Comparison of ENCODE assay signal across 27 cellular contexts in the genomic region with DNA sequence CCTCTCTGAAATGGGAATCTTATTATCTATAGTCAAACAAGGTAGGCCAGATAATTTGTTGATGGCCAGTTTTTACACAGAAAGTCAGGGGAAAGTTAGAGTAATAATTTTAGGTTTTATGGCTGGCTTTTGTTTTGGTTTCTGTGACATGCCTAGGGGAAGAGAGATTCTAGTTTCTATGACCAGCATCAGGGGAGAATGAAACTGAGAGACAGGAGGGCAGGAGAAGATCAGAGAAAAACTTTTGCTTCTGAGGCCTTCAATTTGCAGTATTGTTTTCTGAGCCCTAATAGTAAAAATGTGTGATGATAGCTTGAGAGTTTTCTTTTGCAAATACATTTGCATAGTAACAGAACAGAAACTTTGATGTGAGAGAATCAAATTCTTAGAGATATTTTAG.
A peak's percentile ranks its signal among the peaks of the same experiment; 100 is the strongest.
DNase-seq lines count a peak whose midpoint lies in the region; ATAC-seq lines count a peak whose summit lies in the region.
"Had no signal": no experiment of that assay in that cellular context is flagged by ENCODE, and none has a peak within 500 bp of the region (broad histone marks: within the 10 kb centered on the region; RNA-seq: fewer than 3 reads in every experiment).

No MANE protein-coding gene starts in this region.

- intact Hi-C loops in head of caudate nucleus (cut with DNase I), result no loop called here

- peaks cover 4 to 7% of the 10 kb centered on the region in 2 donors for H3K4me1 Mint-ChIP-seq in stimulated activated naive B cell treated with anti-CD40 and anti-IgM and Interleukin-4, amounts not matched to agents 10 μg/mL and 1 μg/mL and 100 μg/mL, for 72 hours
- H3K4me1 Mint-ChIP-seq: activated CD4-positive, alpha-beta T cell treated with anti-CD3 and anti-CD28 coated beads, Interleukin-2, amount 10 ng/mL, durations not matched to agents 24 days and 14 days; activated naive CD8-positive, alpha-beta T cell treated with anti-CD3 and anti-CD28 coated beads, Interleukin-2, amount 50 U/mL, for 24 hours; stimulated activated memory B cell treated with anti-CD40 and anti-IgM and Interleukin-4, amounts not matched to agents 10 μg/mL and 1 μg/mL and 100 μg/mL, for 72 hours had no signal

- H3K9me3 Mint-ChIP-seq in stimulated activated naive B cell treated with anti-CD40 and anti-IgM and Interleukin-4, amounts not matched to agents 10 μg/mL and 1 μg/mL and 100 μg/mL, for 72 hours, result peaks cover 2 to 3% of the 10 kb centered on the region in 2 donors
- H3K9me3 Mint-ChIP-seq: activated CD4-positive, alpha-beta T cell treated with anti-CD3 and anti-CD28 coated beads, Interleukin-2, amount 10 ng/mL, durations not matched to agents 24 days and 14 days had no signal

- DNase-seq in stimulated activated naive B cell treated with anti-CD40 and anti-IgM and Interleukin-4, amounts not matched to agents 10 μg/mL and 1 μg/mL and 100 μg/mL, for 72 hours, result no peak
- no peak for DNase-seq in activated CD8-positive, alpha-beta memory T cell treated with anti-CD3 and anti-CD28 coated beads, Interleukin-2, amount 50 U/mL, for 48 hours
- DNase-seq in head of caudate nucleus (no peak), amniotic stem cell (lab: John Stamatoyannopoulos, UW) (no peak)
- DNase-seq: activated CD4-positive, alpha-beta T cell treated with anti-CD3 and anti-CD28 coated beads, Interleukin-2, amount 10 ng/mL, durations not matched to agents 24 days and 14 days; activated naive CD8-positive, alpha-beta T cell treated with anti-CD3 and anti-CD28 coated beads, Interleukin-2, amount 50 U/mL, for 24 hours; activated T-cell treated with anti-CD3 and anti-CD28 coated beads, Interleukin-2, amount 50 U/mL, for 4 hours; body of pancreas; C1 segment of cervical spinal cord; COR-L47; GM23248; Kasumi-1; mesenchymal stem cell; NCI-H1694 treated with DMSO at 0.1 percent for 48 hours; NCI-H2171; NCI-H510A; SHP77; sigmoid colon; stimulated activated CD4-positive, alpha-beta T cell treated with anti-CD3 and anti-CD28 coated beads, Interleukin-4, amount 100 ng/mL, for 4 hours; WERI-Rb-1 had no signal

- peak overlapping the region; percentile 11 for H3K27ac Mint-ChIP-seq in stimulated activated naive B cell treated with anti-CD40 and anti-IgM and Interleukin-4, amounts not matched to agents 10 μg/mL and 1 μg/mL and 100 μg/mL, for 72 hours
- H3K27ac Mint-ChIP-seq: activated CD4-positive, alpha-beta T cell treated with anti-CD3 and anti-CD28 coated beads, Interleukin-2, amount 10 ng/mL, durations not matched to agents 24 days and 14 days; activated naive CD8-positive, alpha-beta T cell treated with anti-CD3 and anti-CD28 coated beads, Interleukin-2, amount 50 U/mL, for 24 hours; progenitor cell of endocrine pancreas; stimulated activated memory B cell treated with anti-CD40 and anti-IgM and Interleukin-4, amounts not matched to agents 10 μg/mL and 1 μg/mL and 100 μg/mL, for 72 hours; T-helper 2 cell treated with Interferon-gamma antibody and Interleukin-4, amounts not matched to agents 5 μg/mL and 100 μg/mL, for 36 hours had no signal

- peak; percentile 88 for ATAC-seq in GM18870 (IDR thresholded peaks at IDR 0.05; ENCODE audit: unreplicated experiment)
- peak; percentile 91 for ATAC-seq in GM21717 (IDR thresholded peaks at IDR 0.05; ENCODE audit: unreplicated experiment)
- peak; percentile 58 for ATAC-seq in HG03196 (IDR thresholded peaks at IDR 0.05; ENCODE audit: unreplicated experiment)
- ATAC-seq in stimulated activated naive B cell treated with anti-CD40 and anti-IgM and Interleukin-4, amounts not matched to agents 10 μg/mL and 1 μg/mL and 100 μg/mL, for 72 hours (replicated peaks), result no peak
- ATAC-seq: activated naive CD8-positive, alpha-beta T cell treated with anti-CD3 and anti-CD28 coated beads, Interleukin-2, amount 50 U/mL, for 24 hours; activated T-cell treated with anti-CD3 and anti-CD28 coated beads, Interleukin-2, amount 50 U/mL, for 4 hours; body of pancreas; left lobe of liver; stimulated activated memory B cell treated with anti-CD40 and anti-IgM and Interleukin-4, amounts not matched to agents 10 μg/mL and 1 μg/mL and 100 μg/mL, for 72 hours had no signal

- no peak overlapping the region for H3K4me3 Mint-ChIP-seq in stimulated activated naive B cell treated with anti-CD40 and anti-IgM and Interleukin-4, amounts not matched to agents 10 μg/mL and 1 μg/mL and 100 μg/mL, for 72 hours
- H3K4me3 Mint-ChIP-seq: activated CD4-positive, alpha-beta T cell treated with anti-CD3 and anti-CD28 coated beads, Interleukin-2, amount 10 ng/mL, durations not matched to agents 24 days and 14 days; activated naive CD8-positive, alpha-beta T cell treated with anti-CD3 and anti-CD28 coated beads, Interleukin-2, amount 50 U/mL, for 24 hours; activated T-cell treated with anti-CD3 and anti-CD28 coated beads, Interleukin-2, amount 50 U/mL, for 4 hours; stimulated activated memory B cell treated with anti-CD40 and anti-IgM and Interleukin-4, amounts not matched to agents 10 μg/mL and 1 μg/mL and 100 μg/mL, for 72 hours; T-helper 2 cell treated with Interferon-gamma antibody and Interleukin-4, amounts not matched to agents 5 μg/mL and 100 μg/mL, for 36 hours had no signal

- H3K27me3 Mint-ChIP-seq in stimulated activated naive B cell treated with anti-CD40 and anti-IgM and Interleukin-4, amounts not matched to agents 10 μg/mL and 1 μg/mL and 100 μg/mL, for 72 hours, result no peaks in the 10 kb centered on the region
- H3K27me3 Mint-ChIP-seq: activated CD4-positive, alpha-beta T cell treated with anti-CD3 and anti-CD28 coated beads, Interleukin-2, amount 10 ng/mL, durations not matched to agents 24 days and 14 days; activated naive CD8-positive, alpha-beta T cell treated with anti-CD3 and anti-CD28 coated beads, Interleukin-2, amount 50 U/mL, for 24 hours; progenitor cell of endocrine pancreas; stimulated activated memory B cell treated with anti-CD40 and anti-IgM and Interleukin-4, amounts not matched to agents 10 μg/mL and 1 μg/mL and 100 μg/mL, for 72 hours had no signal

- no peaks in the 10 kb centered on the region for H3K36me3 Mint-ChIP-seq in stimulated activated naive B cell treated with anti-CD40 and anti-IgM and Interleukin-4, amounts not matched to agents 10 μg/mL and 1 μg/mL and 100 μg/mL, for 72 hours
- H3K36me3 Mint-ChIP-seq: stimulated activated memory B cell treated with anti-CD40 and anti-IgM and Interleukin-4, amounts not matched to agents 10 μg/mL and 1 μg/mL and 100 μg/mL, for 72 hours had no signal

Comparison
In these comparisons a context has a peak if more than half of its experiments do, and no peak if none do; other contexts are left out.
1. ATAC-seq: peak in GM18870 (single experiment), GM21717 (single experiment) and HG03196 (single experiment); none in stimulated activated naive B cell treated with anti-CD40 and anti-IgM and Interleukin-4, amounts not matched to agents 10 μg/mL and 1 μg/mL and 100 μg/mL, for 72 hours (0 of 2).